Comparison of ENCODE assay signal across 22 cellular contexts in genomic region chr15:33831646-33832045, GRCh38.
"Had no signal": no experiment of that assay in that cellular context is flagged by ENCODE, and none has a peak within 500 bp of the region (broad histone marks: within the 10 kb centered on the region; RNA-seq: fewer than 3 reads in every experiment).

No MANE protein-coding gene starts in this region.

- FAIRE-seq: HepG2 had no signal

- DNase-seq: IMR-90, Karpas-422, KG1, MG63, NCI-H1092, NCI-H1105 treated with DMSO at 0.1 percent for 48 hours, NCI-H1417 treated with DMSO at 0.1 percent for 48 hours, NCI-H146, NCI-H1694 treated with DMSO at 0.1 percent for 48 hours, NCI-H1930, NCI-H2081, NCI-H2107, NCI-H226, NCI-H446, NCI-H510A, NCI-H524 treated with DMSO at 0.1 percent for 48 hours, NCI-H69, NCI-H774, SHP77 treated with DMSO at 0.1 percent for 48 hours, SJCRH30 had no signal

- H3K27me3 ChIP-seq: MG63, SJCRH30 had no signal

- H3K9me3 ChIP-seq: MG63, SJCRH30 had no signal

- H3K36me3 ChIP-seq: MG63 had no signal

- H3K27ac ChIP-seq: SJCRH30, SK-N-MC had no signal

- H3K4me1 ChIP-seq: SJCRH30 had no signal

- H3K4me3 ChIP-seq: MG63, SJCRH30, SK-N-MC had no signal
